In genomic region chr19:53431399-53432087, GRCh38 we compare ENCODE assay signal across 8 cellular contexts. TPM values are rescaled to one million over a fixed set of nuclear protein-coding genes. Genes with fewer than 3 reads are reported as not detected.
DNase-seq lines count a peak whose midpoint lies in the region; ATAC-seq and TF ChIP-seq lines count a peak whose summit lies in the region.

Gene ZNF761 (plus strand): TSS chr19:53431984. CDS start chr19:53447269, 15,285 bp downstream.

- H3K27me3 ChIP-seq in parathyroid adenoma (ENCODE audit: control insufficient read depth, insufficient read depth, low read length) (no peaks in the 10 kb centered on the region), tibial artery (no peaks in the 10 kb centered on the region)

- peak within 1 kb of the TSS; percentile 81 for H3K27ac ChIP-seq in parathyroid adenoma
- H3K27ac ChIP-seq in tibial artery = peak within 1 kb of the TSS; percentile 74 to 81

- H3K9me3 Mint-ChIP-seq in activated naive CD8-positive, alpha-beta T cell treated with anti-CD3 and anti-CD28 coated beads, Interleukin-2, amount 10 ng/mL, durations not matched to agents 7 days and 5 days = peaks cover 13% of the 10 kb centered on the region

- peaks cover 10% of the 10 kb centered on the region for H3K4me1 ChIP-seq in parathyroid adenoma
- H3K4me1 ChIP-seq in tibial artery = peaks cover 0 to 14% (median 2%) of the 10 kb centered on the region in 4 donors

- peaks cover 12% of the 10 kb centered on the region for H3K79me2 ChIP-seq in parathyroid adenoma

- POLR2A ChIA-PET in activated naive CD8-positive, alpha-beta T cell treated with anti-CD3 and anti-CD28 coated beads, Interleukin-2, amount 10 ng/mL, durations not matched to agents 7 days and 5 days (lab: Charles Lee) = no interaction called here

- ATAC-seq in HG02610 (IDR thresholded peaks at IDR 0.05; ENCODE audit: unreplicated experiment) (peak; percentile 94), Right ventricle myocardium superior (ENCODE audit: poor library complexity) (peak; percentile 100)
- ATAC-seq in activated naive CD8-positive, alpha-beta T cell treated with anti-CD3 and anti-CD28 coated beads, Interleukin-2, amount 10 ng/mL, durations not matched to agents 7 days and 5 days (ENCODE audit: low read depth) = peak; percentile 96

- no peaks in the 10 kb centered on the region for H3K27me3 Mint-ChIP-seq in activated naive CD8-positive, alpha-beta T cell treated with anti-CD3 and anti-CD28 coated beads, Interleukin-2, amount 10 ng/mL, durations not matched to agents 7 days and 5 days

- intact Hi-C loops in Right ventricle myocardium superior (cut with DNase I) = no loop called here
- intact Hi-C loops in tibial artery (cut with DNase I; ENCODE audit: low total_unique reads) = loop anchor here (2.0 kb wide), 1 partner anchor 37 kb away; the partner anchor contains the start of gene ZNF765

- DNase-seq in GM12865 (ENCODE audit: low read depth) (peak; percentile 97), NCI-H1092 treated with DMSO at 0.1 percent for 48 hours (lab: John Stamatoyannopoulos, UW) (peak; percentile 83), SKM-1 treated with dmso at 0.1 percent for 144 hours (lab: John Stamatoyannopoulos, UW; ENCODE audit: unreplicated experiment) (peak; percentile 61), Right ventricle myocardium superior (peak; percentile 97), tibial artery (peak; percentile 91 to 96)
- DNase-seq in activated naive CD8-positive, alpha-beta T cell treated with anti-CD3 and anti-CD28 coated beads, Interleukin-2, amount 10 ng/mL, durations not matched to agents 7 days and 5 days = peak; percentile 100

- H3K36me3 ChIP-seq in parathyroid adenoma (ENCODE audit: control insufficient read depth, insufficient read depth, low read length) (no peaks in the 10 kb centered on the region), tibial artery (peaks cover 2 to 18% (median 17%) of the 10 kb centered on the region in 3 donors)

- H3K4me3 ChIP-seq in GM12865 (ENCODE audit: low read depth, low read length) = peak within 1 kb of the TSS; percentile 87
- peak within 1 kb of the TSS; percentile 77 for H3K4me3 ChIP-seq in parathyroid adenoma (ENCODE audit: low read depth, low read length)
- H3K4me3 ChIP-seq in tibial artery = peak within 1 kb of the TSS; percentile 72 to 80

- peak within 1 kb of the TSS; percentile 93 for H3K27ac Mint-ChIP-seq in activated naive CD8-positive, alpha-beta T cell treated with anti-CD3 and anti-CD28 coated beads, Interleukin-2, amount 10 ng/mL, durations not matched to agents 7 days and 5 days

- peak within 1 kb of the TSS; percentile 14 for H3K9ac ChIP-seq in parathyroid adenoma

- peaks cover 15% of the 10 kb centered on the region for H3K4me1 Mint-ChIP-seq in activated naive CD8-positive, alpha-beta T cell treated with anti-CD3 and anti-CD28 coated beads, Interleukin-2, amount 10 ng/mL, durations not matched to agents 7 days and 5 days

- no peak for TF ChIP-seq CTCF in GM12865 (IDR thresholded peaks at IDR 0.05; ENCODE audit: insufficient read depth, low read depth, low read length, missing control alignments)
- TF ChIP-seq CTCF in parathyroid adenoma (IDR thresholded peaks at IDR 0.05) = peak; percentile 48
- TF ChIP-seq CTCF in tibial artery (IDR thresholded peaks at IDR 0.05) = peak; percentile 48 to 56

- H2AFZ ChIP-seq in parathyroid adenoma = peak within 1 kb of the TSS; percentile 88

- H3K4me3 Mint-ChIP-seq in activated naive CD8-positive, alpha-beta T cell treated with anti-CD3 and anti-CD28 coated beads, Interleukin-2, amount 10 ng/mL, durations not matched to agents 7 days and 5 days = peak within 1 kb of the TSS; percentile 98

- H3K36me3 Mint-ChIP-seq in activated naive CD8-positive, alpha-beta T cell treated with anti-CD3 and anti-CD28 coated beads, Interleukin-2, amount 10 ng/mL, durations not matched to agents 7 days and 5 days = peaks cover 34% of the 10 kb centered on the region

- H3K9me3 ChIP-seq in parathyroid adenoma (ENCODE audit: control insufficient read depth, low read length) = no peaks in the 10 kb centered on the region
- H3K9me3 ChIP-seq in tibial artery = peaks cover 0 to 3% (median 0%) of the 10 kb centered on the region in 3 donors

- peak within 1 kb of the TSS; percentile 91 for H3K4me2 ChIP-seq in parathyroid adenoma (ENCODE audit: low read length)

RNA-seq across cellular contexts. Expression of gene ZNF761, which starts in this region (rescaled TPM):
- 10 to 100 TPM; 14.5 to 17.2 TPM for total RNA-seq in activated naive CD8-positive, alpha-beta T cell treated with anti-CD3 and anti-CD28 coated beads, Interleukin-2, amount 10 ng/mL, durations not matched to agents 7 days and 5 days
- total RNA-seq in Right ventricle myocardium superior = 2.9 TPM

Comparison
In these comparisons a context has a peak if more than half of its experiments do, and no peak if none do; other contexts are left out.
1. Peak in every context shown above with its lines: DNase-seq, ATAC-seq, H3K4me3 ChIP-seq and H3K27ac ChIP-seq.